19 cellular contexts compared by ENCODE assay signal in genomic region chr6:106869203-106869602, GRCh38.
"Had no signal": no experiment of that assay in that cellular context is flagged by ENCODE, and none has a peak within 500 bp of the region (broad histone marks: within the 10 kb centered on the region; RNA-seq: fewer than 3 reads in every experiment).

No MANE protein-coding gene starts in this region.

- H3K4me3 Mint-ChIP-seq: activated CD4-positive, alpha-beta memory T cell treated with anti-CD3 and anti-CD28 coated beads, Interleukin-2, amount 10 ng/mL, durations not matched to agents 7 days and 5 days; activated naive CD4-positive, alpha-beta T cell treated with anti-CD3 and anti-CD28 coated beads, Interleukin-2, amount 10 ng/mL, durations not matched to agents 7 days and 5 days; activated naive CD8-positive, alpha-beta T cell treated with anti-CD3 and anti-CD28 coated beads, Interleukin-2, amount 50 U/mL, for 24 hours; naive thymus-derived CD8-positive, alpha-beta T cell; T-helper 1 cell treated with Interleukin-12 subunit alpha and Interleukin-12 subunit beta and Interleukin-4 antibody, amounts not matched to agents 30 μg/mL and 1 μg/mL, for 36 hours had no signal

- H3K27me3 Mint-ChIP-seq: activated CD4-positive, alpha-beta memory T cell treated with anti-CD3 and anti-CD28 coated beads, Interleukin-2, amount 10 ng/mL, durations not matched to agents 7 days and 5 days; activated naive CD4-positive, alpha-beta T cell treated with anti-CD3 and anti-CD28 coated beads, Interleukin-2, amount 10 ng/mL, durations not matched to agents 7 days and 5 days; activated naive CD8-positive, alpha-beta T cell treated with anti-CD3 and anti-CD28 coated beads, Interleukin-2, amount 50 U/mL, for 24 hours had no signal

- FAIRE-seq: endometrium, urothelium cell line had no signal

- H3K27ac ChIP-seq: body of pancreas, sigmoid colon, spleen had no signal

- H3K4me1 ChIP-seq: sigmoid colon, spleen had no signal

- ATAC-seq: activated naive CD8-positive, alpha-beta T cell treated with anti-CD3 and anti-CD28 coated beads, Interleukin-2, amount 50 U/mL, for 24 hours; naive thymus-derived CD8-positive, alpha-beta T cell; stimulated activated naive CD8-positive, alpha-beta T cell treated with anti-CD3 and anti-CD28 coated beads, Interleukin-15, Interleukin-2, amounts not matched to agents 100 U/mL and 50 U/mL, for 24 hours had no signal

- H3K9me3 ChIP-seq: body of pancreas, sigmoid colon had no signal

- DNase-seq: activated CD4-positive, alpha-beta memory T cell treated with anti-CD3 and anti-CD28 coated beads, Interleukin-2, amount 10 ng/mL, durations not matched to agents 7 days and 5 days; activated CD4-positive, alpha-beta T cell treated with anti-CD3 and anti-CD28 coated beads for 4 hours; activated CD4-positive, CD25-positive, alpha-beta regulatory T cell; activated effector memory CD4-positive, alpha-beta T cell treated with anti-CD3 and anti-CD28 coated beads, Interleukin-2, amount 50 U/mL, for 16 hours; activated naive CD4-positive, alpha-beta T cell treated with anti-CD3 and anti-CD28 coated beads, Interleukin-2, amount 10 ng/mL, durations not matched to agents 7 days and 5 days; activated naive CD8-positive, alpha-beta T cell treated with anti-CD3 and anti-CD28 coated beads, Interleukin-2, amount 50 U/mL, for 24 hours; body of pancreas; effector CD4-positive, alpha-beta T cell; foreskin melanocyte; glutamatergic neuron; hypothalamus; naive thymus-derived CD8-positive, alpha-beta T cell; sigmoid colon; spleen; stimulated activated CD4-positive, alpha-beta T cell treated with anti-CD3 and anti-CD28 coated beads, Interleukin-4, amount 100 ng/mL, for 1 hour; stimulated activated naive CD8-positive, alpha-beta T cell treated with anti-CD3 and anti-CD28 coated beads, Interleukin-15, Interleukin-2, amounts not matched to agents 100 U/mL and 50 U/mL, for 24 hours had no signal

- H3K27me3 ChIP-seq: body of pancreas, sigmoid colon had no signal

- H3K36me3 Mint-ChIP-seq: activated naive CD4-positive, alpha-beta T cell treated with anti-CD3 and anti-CD28 coated beads, Interleukin-2, amount 10 ng/mL, durations not matched to agents 7 days and 5 days had no signal

- H3K27ac Mint-ChIP-seq: activated CD4-positive, alpha-beta memory T cell treated with anti-CD3 and anti-CD28 coated beads, Interleukin-2, amount 10 ng/mL, durations not matched to agents 7 days and 5 days; activated naive CD4-positive, alpha-beta T cell treated with anti-CD3 and anti-CD28 coated beads, Interleukin-2, amount 10 ng/mL, durations not matched to agents 7 days and 5 days; activated naive CD8-positive, alpha-beta T cell treated with anti-CD3 and anti-CD28 coated beads, Interleukin-2, amount 50 U/mL, for 24 hours; naive thymus-derived CD8-positive, alpha-beta T cell; T-helper 1 cell treated with Interleukin-12 subunit alpha and Interleukin-12 subunit beta and Interleukin-4 antibody, amounts not matched to agents 30 μg/mL and 1 μg/mL, for 36 hours had no signal

- H3K4me3 ChIP-seq: body of pancreas, sigmoid colon, spleen had no signal

- H3K9me3 Mint-ChIP-seq: activated naive CD4-positive, alpha-beta T cell treated with anti-CD3 and anti-CD28 coated beads, Interleukin-2, amount 10 ng/mL, durations not matched to agents 7 days and 5 days; activated naive CD8-positive, alpha-beta T cell treated with anti-CD3 and anti-CD28 coated beads, Interleukin-2, amount 50 U/mL, for 24 hours; T-helper 1 cell treated with Interleukin-12 subunit alpha and Interleukin-12 subunit beta and Interleukin-4 antibody, amounts not matched to agents 30 μg/mL and 1 μg/mL, for 36 hours had no signal

- H3K4me1 Mint-ChIP-seq: activated CD4-positive, alpha-beta memory T cell treated with anti-CD3 and anti-CD28 coated beads, Interleukin-2, amount 10 ng/mL, durations not matched to agents 7 days and 5 days; activated naive CD4-positive, alpha-beta T cell treated with anti-CD3 and anti-CD28 coated beads, Interleukin-2, amount 10 ng/mL, durations not matched to agents 7 days and 5 days; activated naive CD8-positive, alpha-beta T cell treated with anti-CD3 and anti-CD28 coated beads, Interleukin-2, amount 50 U/mL, for 24 hours; naive thymus-derived CD8-positive, alpha-beta T cell had no signal

- H3K36me3 ChIP-seq: sigmoid colon, spleen had no signal
